8 cellular contexts compared by ENCODE assay signal in genomic region chr16:46396133-46396882, GRCh38.
DNase-seq lines count a peak whose midpoint lies in the region; ATAC-seq, FAIRE-seq and TF ChIP-seq lines count a peak whose summit lies in the region.
"Not testable (repeated sequence)": the region's sequence is repeated elsewhere in the genome, so short reads cannot be mapped to it uniquely, and the experiment has no call there.

No MANE protein-coding gene starts in this region.

- not testable (repeated sequence) for TF ChIP-seq CTCF in HFFc6 (IDR thresholded peaks at IDR 0.05); astrocyte (IDR thresholded peaks at IDR 0.05; ENCODE audit: insufficient read depth, low read depth, low read length)

- not testable (repeated sequence) for H3K27ac Mint-ChIP-seq in HFFc6; astrocyte (ENCODE audit: unreplicated experiment); effector memory CD8-positive, alpha-beta T cell; memory B cell

- not testable (repeated sequence) for H3K4me1 Mint-ChIP-seq in HFFc6 (ENCODE audit: low read depth); astrocyte (ENCODE audit: low read depth, unreplicated experiment); effector memory CD8-positive, alpha-beta T cell (ENCODE audit: low read depth in 2 of 2); memory B cell

- not testable (repeated sequence) for H3K9ac ChIP-seq in astrocyte (ENCODE audit: low read length)

- FAIRE-seq in astrocyte (lab: Jason Lieb, UNC) = not testable (repeated sequence)

- not testable (repeated sequence) for H3K4me2 ChIP-seq in astrocyte (ENCODE audit: low read length)

- not testable (repeated sequence) for H3K9me3 ChIP-seq in astrocyte (ENCODE audit: insufficient read depth, low read depth, low read length)

- not testable (repeated sequence) for ATAC-seq in effector memory CD8-positive, alpha-beta T cell (replicated peaks); memory B cell (ENCODE audit: low read depth)

- not testable (repeated sequence) for H3K4me3 Mint-ChIP-seq in HFFc6; astrocyte (ENCODE audit: unreplicated experiment); effector memory CD8-positive, alpha-beta T cell; memory B cell

- not testable (repeated sequence) for H3K36me3 ChIP-seq in astrocyte (ENCODE audit: insufficient read depth, low read length)

- peak; percentile 40 for DNase-seq in A172 (ENCODE audit: low spot score)
- peak; percentile 58 for DNase-seq in HFFc6
- peak; percentile 1 for DNase-seq in SK-MEL-5 (ENCODE audit: low read depth, low spot score)
- DNase-seq in astrocyte (ENCODE audit: low read depth) = peak; percentile 29
- peak in 2 of 3 experiments; percentile 7 to 31 for DNase-seq in effector memory CD8-positive, alpha-beta T cell
- DNase-seq in glomerular visceral epithelial cell (ENCODE audit: extremely low spot score) = peak; percentile 1
- peak; percentile 44 to 45 for DNase-seq in memory B cell (ENCODE audit: low spot score in 2 of 2)
- peak; percentile 46 for DNase-seq in renal cortical epithelial cell (ENCODE audit: low read depth)

- not testable (repeated sequence) for H3K79me2 ChIP-seq in astrocyte (ENCODE audit: insufficient read depth, low read length)

- not testable (repeated sequence) for H3K27ac ChIP-seq in astrocyte (ENCODE audit: low read depth, low read length)

- H3K9me3 Mint-ChIP-seq in HFFc6 (peaks cover 18% of the 10 kb centered on the region), astrocyte (ENCODE audit: unreplicated experiment) (peaks cover 14% of the 10 kb centered on the region)
- peaks cover 4 to 13% of the 10 kb centered on the region in 2 donors for H3K9me3 Mint-ChIP-seq in effector memory CD8-positive, alpha-beta T cell
- H3K9me3 Mint-ChIP-seq in memory B cell = not testable (repeated sequence)

- H3K4me1 ChIP-seq in astrocyte (ENCODE audit: insufficient read depth, low read length) = not testable (repeated sequence)

- not testable (repeated sequence) for H3K27me3 ChIP-seq in astrocyte (ENCODE audit: insufficient read depth, low read length)

- H3K36me3 Mint-ChIP-seq in HFFc6 (ENCODE audit: low read depth); astrocyte (ENCODE audit: low read depth, unreplicated experiment); effector memory CD8-positive, alpha-beta T cell (ENCODE audit: insufficient read depth); memory B cell: not testable (repeated sequence)

- H2AFZ ChIP-seq in astrocyte (ENCODE audit: low read depth, low read length) = not testable (repeated sequence)

- H3K4me3 ChIP-seq in astrocyte (ENCODE audit: insufficient read depth, low read depth, low read length) = not testable (repeated sequence)

- in situ Hi-C loops in SK-MEL-5 (cut with HindIII; ENCODE audit: low pct_unique_long_range_greater_than_20kb, low sequenced_read_pairs) = not testable (repeated sequence)

- not testable (repeated sequence) for H4K20me1 ChIP-seq in astrocyte (ENCODE audit: insufficient read depth, low read length)

- not testable (repeated sequence) for H3K27me3 Mint-ChIP-seq in HFFc6 (ENCODE audit: insufficient read depth); astrocyte (ENCODE audit: low read depth, unreplicated experiment); effector memory CD8-positive, alpha-beta T cell; memory B cell

Comparison
In these comparisons a context has a peak if more than half of its experiments do, and no peak if none do; other contexts are left out.
1. DNase-seq: peak in every context shown above with its lines; median percentile 58 in HFFc6; 46 in renal cortical epithelial cell; 44 in memory B cell; 40 in A172; 29 in astrocyte; 19 in effector memory CD8-positive, alpha-beta T cell; 1 in SK-MEL-5; 1 in glomerular visceral epithelial cell.